ENCODE assay signal across 21 cellular contexts in the genomic region with DNA sequence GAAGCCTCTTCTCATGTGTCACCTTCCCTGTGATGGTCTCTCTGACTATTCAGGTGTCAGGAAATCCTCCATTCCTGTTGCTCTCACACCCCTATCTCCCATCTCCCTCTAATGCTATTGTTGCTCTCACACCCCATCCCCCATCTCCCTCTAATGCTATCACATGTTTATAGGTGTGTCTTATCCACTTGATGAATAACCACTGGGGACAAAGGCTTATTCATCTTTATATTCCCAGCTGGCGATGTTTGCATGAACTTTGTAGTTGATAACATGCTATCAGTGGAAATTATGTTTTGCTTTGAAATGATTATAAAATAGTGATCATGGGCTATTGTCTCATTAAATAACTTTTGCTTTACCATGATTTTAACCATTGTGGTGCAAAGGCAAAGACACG.
"Had no signal": no experiment of that assay in that cellular context is flagged by ENCODE, and none has a peak within 500 bp of the region (broad histone marks: within the 10 kb centered on the region; RNA-seq: fewer than 3 reads in every experiment).

No MANE protein-coding gene starts in this region.

- ATAC-seq: activated naive CD8-positive, alpha-beta T cell treated with anti-CD3 and anti-CD28 coated beads, Interleukin-2, amount 50 U/mL, for 24 hours; left ventricle myocardium superior; right lobe of liver; stimulated activated effector memory CD8-positive, alpha-beta T cell treated with anti-CD3 and anti-CD28 coated beads, Interleukin-12 subunit alpha, Interleukin-12 subunit beta, amount 100 ng/mL, for 72 hours; T-helper 17 cell; WTC11 had no signal

- H3K36me3 ChIP-seq: esophagus squamous epithelium, ovary, right lobe of liver, thoracic aorta had no signal

- H3K4me3 ChIP-seq: esophagus squamous epithelium, ovary, right lobe of liver, thoracic aorta had no signal

- H3K27ac ChIP-seq: esophagus squamous epithelium, ovary, right lobe of liver, thoracic aorta had no signal

- H3K4me1 ChIP-seq: esophagus squamous epithelium, right lobe of liver had no signal

- DNase-seq: activated CD4-positive, alpha-beta memory T cell treated with anti-CD3 and anti-CD28 coated beads, Interleukin-2, amount 10 ng/mL, durations not matched to agents 7 days and 5 days; activated CD4-positive, alpha-beta T cell treated with anti-CD3 and anti-CD28 coated beads for 1 hour; activated CD4-positive, alpha-beta T cell treated with anti-CD3 and anti-CD28 coated beads, Interleukin-2, amount 10 ng/mL, durations not matched to agents 7 days and 5 days; activated naive CD8-positive, alpha-beta T cell treated with anti-CD3 and anti-CD28 coated beads, Interleukin-2, amount 50 U/mL, for 24 hours; activated T-cell treated with anti-CD3 and anti-CD28 coated beads, Interleukin-2, amount 50 U/mL, for 48 hours; amygdala; central memory CD4-positive, alpha-beta T cell; esophagus squamous epithelium; foreskin melanocyte; islet precursor cell; left ventricle myocardium superior; naive B cell; ovary; right lobe of liver; stimulated activated CD4-positive, alpha-beta T cell treated with anti-CD3 and anti-CD28 coated beads, Interleukin-12 subunit alpha, Interleukin-12 subunit beta, amount 100 ng/mL, for 4 hours; stimulated activated CD4-positive, alpha-beta T cell treated with anti-CD3 and anti-CD28 coated beads, Interleukin-4, amount 100 ng/mL, for 1 hour; T-helper 17 cell; trophoblast cell had no signal

- H3K27me3 ChIP-seq: ovary, right lobe of liver had no signal

- H3K9me3 ChIP-seq: esophagus squamous epithelium, ovary, right lobe of liver, thoracic aorta had no signal
